ENCODE assay signal across 8 cellular contexts in the genomic region with DNA sequence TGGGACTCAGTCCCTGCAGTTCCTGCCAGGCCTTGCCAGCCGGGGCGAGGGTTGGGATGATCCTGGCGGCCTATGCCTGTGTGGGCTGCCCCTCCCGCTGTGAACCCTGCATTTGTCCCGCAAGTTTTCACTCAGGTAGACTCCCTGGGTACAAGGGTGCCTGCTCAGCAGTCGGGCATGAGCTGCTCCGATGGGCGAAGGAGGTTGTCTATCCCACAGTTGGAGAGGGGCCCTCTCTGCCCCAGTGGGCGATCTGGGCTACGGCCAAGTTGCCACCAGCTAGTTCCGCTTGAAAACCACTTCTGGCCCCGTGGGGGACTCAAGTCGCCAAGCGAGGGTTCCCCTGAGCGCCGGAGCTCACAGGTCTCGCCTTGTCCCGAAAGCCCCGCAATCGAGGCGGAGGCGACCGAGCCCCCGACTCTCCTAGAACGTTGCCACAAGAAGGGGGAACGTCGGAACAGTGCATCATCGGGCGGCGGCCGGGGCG. TPM values are rescaled to one million over a fixed set of nuclear protein-coding genes. Genes with fewer than 3 reads are reported as not detected.
DNase-seq lines count a peak whose midpoint lies in the region; ATAC-seq and TF ChIP-seq lines count a peak whose summit lies in the region.

No MANE protein-coding gene starts in this region.

- H3K36me3 ChIP-seq in BE2C: peaks cover 65% of the 10 kb centered on the region
- H3K36me3 ChIP-seq in KMS-11 (ENCODE audit: insufficient read depth): no peaks in the 10 kb centered on the region; the same call in 1 of the 2 replicates
- H3K36me3 ChIP-seq in lung (ENCODE audit: control insufficient read depth in 2 of 2, insufficient read depth in 2 of 2, low read length in 2 of 2): peaks cover 3 to 33% of the 10 kb centered on the region in 2 donors
- H3K36me3 ChIP-seq in transverse colon: peaks cover 0 to 23% (median 6%) of the 10 kb centered on the region in 4 donors

- H3K9ac ChIP-seq in KMS-11: peak overlapping the region; percentile 95; the same call in 1 of the 2 replicates

- TF ChIP-seq CTCF in BE2C (IDR thresholded peaks at IDR 0.05; ENCODE audit: low read depth, low read length) (no peak), KMS-11 (conservative IDR thresholded peaks at IDR 0.05; ENCODE audit: low read depth, low read length) (no peak), lung (IDR thresholded peaks at IDR 0.05; ENCODE audit: control extremely low read depth, extremely low read depth) (no peak), transverse colon (IDR thresholded peaks at IDR 0.05) (no peak)

- peaks cover 14% of the 10 kb centered on the region for H3K4me1 ChIP-seq in BE2C
- peaks cover 37% of the 10 kb centered on the region for H3K4me1 ChIP-seq in KMS-11 (ENCODE audit: low read depth, poor library complexity, severe bottlenecking)
- H3K4me1 ChIP-seq in lung (ENCODE audit: control insufficient read depth in 2 of 2, insufficient read depth in 2 of 2, low read length in 2 of 2): peaks cover 0 to 16% of the 10 kb centered on the region in 2 donors
- H3K4me1 ChIP-seq in transverse colon: peaks cover 22 to 44% (median 37%) of the 10 kb centered on the region in 4 donors

- whole genome bisulfite sequencing in lung, 2 donors: 2 to 5% methylated on average over 24 to 32 of the region's 32 CpGs
- 7% methylated on average over 16 of the region's 32 CpGs; no CpG with 5 or more reads in 1 of the 2 donors for WGBS in transverse colon (ENCODE audit: low coverage in 1 of 2), 2 donors

- no peak for TF ChIP-seq POLR2A in transverse colon (IDR thresholded peaks at IDR 0.05)

- no peaks in the 10 kb centered on the region for H3K27me3 ChIP-seq in BE2C
- no peaks in the 10 kb centered on the region for H3K27me3 ChIP-seq in KMS-11 (ENCODE audit: insufficient read depth, low read depth)
- no peaks in the 10 kb centered on the region for H3K27me3 ChIP-seq in lung (ENCODE audit: control insufficient read depth, insufficient read depth)
- no peaks in the 10 kb centered on the region for H3K27me3 ChIP-seq in transverse colon

- ATAC-seq in GM19372 (IDR thresholded peaks at IDR 0.05; ENCODE audit: low read depth, unreplicated experiment) (peak; percentile 7), lung (ENCODE audit: insufficient read depth, low FRiP score) (peak; percentile 2)

- DNase-seq in BE2C (no peak), caudate nucleus (lab: John Stamatoyannopoulos, UW) (peak in 17 of 61 donors; percentile 17 to 71 (median 54)), lung (ENCODE audit: low spot score) (no peak), transverse colon (no peak), cerebellar nuclear complex (lab: John Stamatoyannopoulos, UW) (no peak), H4 (ENCODE audit: low spot score) (no peak)

- intact Hi-C loops in transverse colon (cut with DNase I; ENCODE audit: low total_unique reads): loop anchor here (2.0 kb wide), 1 partner anchor 242 kb away; a partner anchor contains a TSS

- H2AFZ ChIP-seq in KMS-11 (ENCODE audit: low read depth): peak overlapping the region; percentile 57

- H4K20me1 ChIP-seq in KMS-11 (ENCODE audit: insufficient read depth): peaks cover 12% of the 10 kb centered on the region; the same call in 1 of the 2 replicates

- H3K79me2 ChIP-seq in KMS-11 (ENCODE audit: insufficient read depth, low read depth): peaks cover 25% of the 10 kb centered on the region

- H3K27ac ChIP-seq in KMS-11 (no peak overlapping the region), caudate nucleus (ENCODE audit: low read depth, low read length) (peak overlapping the region; percentile 80), lung (ENCODE audit: low read depth in 1 of 2, low read length in 1 of 2) (peak overlapping the region; percentile 71 to 91), transverse colon (peak overlapping the region; percentile 97 to 99 (median 98))

- H3K9me3 ChIP-seq in BE2C (no peaks in the 10 kb centered on the region), lung (ENCODE audit: control insufficient read depth in 2 of 2, insufficient read depth in 1 of 2, low read length in 1 of 2) (no peaks in the 10 kb centered on the region), transverse colon (no peaks in the 10 kb centered on the region)

- TF ChIP-seq EP300 in transverse colon (IDR thresholded peaks at IDR 0.05; ENCODE audit: low read depth): no peak

- peak overlapping the region; percentile 99 for H3K4me3 ChIP-seq in BE2C (ENCODE audit: low read depth, low read length)
- peak overlapping the region; percentile 4 for H3K4me3 ChIP-seq in KMS-11 (IDR thresholded peaks at IDR 0.05; ENCODE audit: insufficient read depth, low read depth, low read length)
- peak overlapping the region; percentile 40 for H3K4me3 ChIP-seq in lung
- H3K4me3 ChIP-seq in transverse colon: peak overlapping the region; percentile 8 to 99 (median 90)

- in situ Hi-C loops in transverse colon (cut with MboI; ENCODE audit: low pct_ligation_motif_present in 1 of 4, low pct_unique_long_range_greater_than_20kb in 1 of 4, low sequenced_read_pairs in 3 of 4): no loop called here

- H3K4me2 ChIP-seq in KMS-11: peak overlapping the region; percentile 88

RNA-seq across cellular contexts. Expression of a gene that starts 0.4 kb away (rescaled TPM):
- 1,568 TPM for polyA plus RNA-seq in BE2C (2012; ENCODE audit: insufficient read depth, insufficient read length, low read depth)
- 100 to 1,000 TPM; 256 to 507 TPM for total RNA-seq in lung
- polyA plus RNA-seq in lung: 1,000 to 10,000 TPM in 1 of 2 donors, 100 to 1,000 TPM in 1; 362 to 1,097 TPM
- 100 to 1,000 TPM; 360 to 671 (median 400) TPM for total RNA-seq in transverse colon
- total RNA-seq in H4 (2014; rRNA removed; shearing (Covaris generic)): 2,242 and 2,549 TPM in 2 replicates

RNA-seq across cellular contexts. Expression of a gene that starts 6.1 kb away (rescaled TPM):
- 12.1 TPM for polyA plus RNA-seq in BE2C (2012; ENCODE audit: insufficient read depth, insufficient read length, low read depth)
- 10 to 100 TPM; 25.3 to 37.5 TPM for total RNA-seq in lung
- 10 to 100 TPM; 21.0 to 39.8 TPM for polyA plus RNA-seq in lung
- total RNA-seq in transverse colon: 10 to 100 TPM in 2 of 4 donors, 1 to 10 TPM in 2; 4.5 to 21.0 (median 8.2) TPM
- total RNA-seq in H4 (2014; rRNA removed; shearing (Covaris generic)): 10.8 TPM in 2 replicates

RNA-seq across cellular contexts. Expression of a gene that starts 15.0 kb away (rescaled TPM):
- 84.6 TPM for polyA plus RNA-seq in BE2C (2012; ENCODE audit: insufficient read depth, insufficient read length, low read depth)
- total RNA-seq in lung (10 to 100 TPM; 35.3 to 92.1 TPM), transverse colon (100 to 1,000 TPM in 1 of 4 donors, 10 to 100 TPM in 3; 30.5 to 171 (median 35.4) TPM)
- polyA plus RNA-seq in lung: 10 to 100 TPM; 24.8 to 38.1 TPM
- 86.2 and 91.4 TPM in 2 replicates for total RNA-seq in H4 (2014; rRNA removed; shearing (Covaris generic))

RNA-seq across cellular contexts. Expression of a gene that starts 15.9 kb away (rescaled TPM):
- polyA plus RNA-seq in BE2C (2012; ENCODE audit: insufficient read depth, insufficient read length, low read depth): 11.9 TPM
- 1 to 10 TPM; 1.3 to 3.5 TPM for total RNA-seq in lung
- 1 to 10 TPM; 2.2 to 4.1 TPM for polyA plus RNA-seq in lung
- total RNA-seq in transverse colon: 1 to 10 TPM in 3 of 4 donors, not detected in 1; 3.0 to 8.8 (median 3.3) TPM
- total RNA-seq in H4 (2014; rRNA removed; shearing (Covaris generic)): 75.3 and 101 TPM in 2 replicates

RNA-seq across cellular contexts. Expression of a gene that starts 26.2 kb away (rescaled TPM):
- 88.5 TPM for polyA plus RNA-seq in BE2C (2012; ENCODE audit: insufficient read depth, insufficient read length, low read depth)
- total RNA-seq in lung: 1 to 10 TPM; 1.3 to 3.3 TPM
- polyA plus RNA-seq in lung: 1 to 10 TPM; 1.2 to 2.0 TPM
- total RNA-seq in transverse colon: under 1 TPM in 2 of 4 donors, not detected in 2; 0.14 to 0.32 TPM
- 0.12 and 1.0 TPM in 2 replicates for total RNA-seq in H4 (2014; rRNA removed; shearing (Covaris generic))

Comparison
In these comparisons a context has a peak if more than half of its experiments do, and no peak if none do; other contexts are left out.
1. H3K4me3 ChIP-seq: peak in every context shown above with its lines; median percentile 99 in BE2C; 90 in transverse colon; 40 in lung; 4 in KMS-11.